Comparison of ENCODE assay signal across 7 cellular contexts in the genomic region with DNA sequence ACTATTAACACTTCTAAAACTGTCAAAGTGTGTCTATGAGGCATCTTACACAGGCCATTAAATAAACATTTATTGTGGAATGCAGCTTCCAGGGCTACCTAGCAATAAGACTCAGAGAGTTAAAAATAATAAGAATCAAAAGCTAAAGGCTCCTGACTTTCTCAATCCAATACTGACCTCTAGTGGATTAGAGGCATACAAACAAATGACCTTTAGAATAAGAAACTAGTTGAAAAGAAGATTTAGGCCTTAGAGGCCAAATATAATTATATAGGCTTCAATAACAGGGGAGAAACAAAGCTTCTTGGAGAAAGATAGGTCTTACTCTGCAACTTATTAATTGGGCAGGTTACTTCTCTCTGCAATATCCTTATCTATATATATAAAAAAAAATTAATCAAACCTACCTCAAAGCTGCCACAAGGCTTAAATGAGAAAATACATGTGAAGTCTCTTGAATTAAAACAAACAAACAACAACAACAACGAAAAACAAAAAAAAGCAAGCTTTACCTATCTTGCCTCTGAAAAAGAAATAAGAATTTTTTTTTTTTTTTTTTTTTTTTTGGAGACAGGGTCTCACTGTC.
DNase-seq lines count a peak whose midpoint lies in the region; ATAC-seq and TF ChIP-seq lines count a peak whose summit lies in the region.

No MANE protein-coding gene starts in this region.

- no peak for ATAC-seq in activated CD4-positive, CD25-positive, alpha-beta regulatory T cell treated with anti-CD3 and anti-CD28 coated beads, Interleukin-2, amount 50 U/mL, for 24 hours
- no peak for ATAC-seq in GM18498 (IDR thresholded peaks at IDR 0.05; ENCODE audit: unreplicated experiment)

- DNase-seq in GM06990 (ENCODE audit: extremely low read depth, insufficient read length), result no peak
- peak; percentile 61 for DNase-seq in LHCN-M2 (ENCODE audit: low read depth)
- DNase-seq in SHP77 treated with DMSO at 0.1 percent for 48 hours (lab: John Stamatoyannopoulos, UW), result peak; percentile 22
- DNase-seq in fibroblast of peridontal ligament (ENCODE audit: extremely low read depth), result peak; percentile 81
- DNase-seq in prostate gland (ENCODE audit: low spot score), result no peak

- no peak overlapping the region for H3K4me3 ChIP-seq in GM06990 (replicated peaks; ENCODE audit: low read depth, low read length)
- no peak overlapping the region for H3K4me3 ChIP-seq in prostate gland

- TF ChIP-seq CTCF in GM06990 (IDR thresholded peaks at IDR 0.05; ENCODE audit: insufficient read depth, low read length, poor library complexity, severe bottlenecking) (peak; percentile 52), prostate gland (IDR thresholded peaks at IDR 0.05) (peak; percentile 28 to 73 (median 64))

- no peaks in the 10 kb centered on the region for H3K4me1 ChIP-seq in prostate gland (replicated peaks)

- TF ChIP-seq POLR2A in prostate gland (IDR thresholded peaks at IDR 0.05), result no peak

- no peaks in the 10 kb centered on the region for H3K36me3 ChIP-seq in GM06990 (ENCODE audit: control insufficient read depth, insufficient read depth, low read length)
- H3K36me3 ChIP-seq in prostate gland, result no peaks in the 10 kb centered on the region

- H3K27me3 ChIP-seq in GM06990 (replicated peaks; ENCODE audit: control insufficient read depth, insufficient read depth, low read length) (no peaks in the 10 kb centered on the region), prostate gland (replicated peaks; ENCODE audit: insufficient read depth) (no peaks in the 10 kb centered on the region)

- intact Hi-C loops in prostate gland (cut with DNase I), result loop anchor here (5.0 to 10.0 kb wide), 4 partner anchors 165 to 1032 kb away; no protein-coding TSS in a partner anchor

- no peaks in the 10 kb centered on the region for H3K9me3 ChIP-seq in prostate gland

- 51% methylated on average over 1 of the region's 1 CpG for WGBS in prostate gland

- H3K27ac ChIP-seq in prostate gland, result no peak overlapping the region

Comparison
In these comparisons a context has a peak if more than half of its experiments do, and no peak if none do; other contexts are left out.
1. DNase-seq: peak in LHCN-M2 (single experiment), SHP77 treated with DMSO at 0.1 percent for 48 hours (single experiment) and fibroblast of peridontal ligament (single experiment); none in GM06990 (single experiment) and prostate gland (single experiment).